ENCODE assay signal across 1 cellular context in the genomic region with DNA sequence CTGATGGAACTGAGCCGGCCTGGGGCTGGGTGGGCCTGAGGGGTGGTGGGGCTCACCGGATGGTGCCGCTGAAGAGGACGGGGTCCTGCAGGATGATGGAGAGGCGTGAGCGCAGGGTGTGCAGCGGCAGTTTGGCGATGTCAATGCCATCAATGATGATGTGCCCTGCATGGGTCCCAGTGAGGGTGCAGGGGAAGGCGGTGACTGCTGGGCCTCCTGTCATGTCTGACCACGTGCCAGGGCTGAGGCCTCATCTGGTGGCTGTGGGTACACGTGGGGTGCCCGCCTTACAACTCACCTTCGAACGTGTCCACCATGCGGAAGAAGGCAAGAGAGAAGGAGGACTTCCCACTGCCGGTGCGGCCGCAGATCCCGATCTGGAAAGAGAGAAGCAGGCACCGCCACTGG.
TF ChIP-seq lines count a peak whose summit lies in the region.

No MANE protein-coding gene starts in this region.

TF ChIP-seq in SK-N-SH, 30 proteins besides CTCF, POLR2A, EP300 and RAD21 (continued from another document):
- TF ChIP-seq, protein P1, sequence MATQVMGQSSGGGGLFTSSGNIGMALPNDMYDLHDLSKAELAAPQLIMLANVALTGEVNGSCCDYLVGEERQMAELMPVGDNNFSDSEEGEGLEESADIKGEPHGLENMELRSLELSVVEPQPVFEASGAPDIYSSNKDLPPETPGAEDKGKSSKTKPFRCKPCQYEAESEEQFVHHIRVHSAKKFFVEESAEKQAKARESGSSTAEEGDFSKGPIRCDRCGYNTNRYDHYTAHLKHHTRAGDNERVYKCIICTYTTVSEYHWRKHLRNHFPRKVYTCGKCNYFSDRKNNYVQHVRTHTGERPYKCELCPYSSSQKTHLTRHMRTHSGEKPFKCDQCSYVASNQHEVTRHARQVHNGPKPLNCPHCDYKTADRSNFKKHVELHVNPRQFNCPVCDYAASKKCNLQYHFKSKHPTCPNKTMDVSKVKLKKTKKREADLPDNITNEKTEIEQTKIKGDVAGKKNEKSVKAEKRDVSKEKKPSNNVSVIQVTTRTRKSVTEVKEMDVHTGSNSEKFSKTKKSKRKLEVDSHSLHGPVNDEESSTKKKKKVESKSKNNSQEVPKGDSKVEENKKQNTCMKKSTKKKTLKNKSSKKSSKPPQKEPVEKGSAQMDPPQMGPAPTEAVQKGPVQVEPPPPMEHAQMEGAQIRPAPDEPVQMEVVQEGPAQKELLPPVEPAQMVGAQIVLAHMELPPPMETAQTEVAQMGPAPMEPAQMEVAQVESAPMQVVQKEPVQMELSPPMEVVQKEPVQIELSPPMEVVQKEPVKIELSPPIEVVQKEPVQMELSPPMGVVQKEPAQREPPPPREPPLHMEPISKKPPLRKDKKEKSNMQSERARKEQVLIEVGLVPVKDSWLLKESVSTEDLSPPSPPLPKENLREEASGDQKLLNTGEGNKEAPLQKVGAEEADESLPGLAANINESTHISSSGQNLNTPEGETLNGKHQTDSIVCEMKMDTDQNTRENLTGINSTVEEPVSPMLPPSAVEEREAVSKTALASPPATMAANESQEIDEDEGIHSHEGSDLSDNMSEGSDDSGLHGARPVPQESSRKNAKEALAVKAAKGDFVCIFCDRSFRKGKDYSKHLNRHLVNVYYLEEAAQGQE (IDR thresholded peaks at IDR 0.05; ENCODE audit: low read depth, low read length): no peak
- TF ChIP-seq GATA2 (CRISPR knock-in tag; IDR thresholded peaks at IDR 0.05) (no peak), SMC3 (IDR thresholded peaks at IDR 0.05; ENCODE audit: low read depth, low read length) (no peak), MEF2A (IDR thresholded peaks at IDR 0.05; ENCODE audit: borderline replicate concordance, low read depth) (no peak)
